In the genomic region with DNA sequence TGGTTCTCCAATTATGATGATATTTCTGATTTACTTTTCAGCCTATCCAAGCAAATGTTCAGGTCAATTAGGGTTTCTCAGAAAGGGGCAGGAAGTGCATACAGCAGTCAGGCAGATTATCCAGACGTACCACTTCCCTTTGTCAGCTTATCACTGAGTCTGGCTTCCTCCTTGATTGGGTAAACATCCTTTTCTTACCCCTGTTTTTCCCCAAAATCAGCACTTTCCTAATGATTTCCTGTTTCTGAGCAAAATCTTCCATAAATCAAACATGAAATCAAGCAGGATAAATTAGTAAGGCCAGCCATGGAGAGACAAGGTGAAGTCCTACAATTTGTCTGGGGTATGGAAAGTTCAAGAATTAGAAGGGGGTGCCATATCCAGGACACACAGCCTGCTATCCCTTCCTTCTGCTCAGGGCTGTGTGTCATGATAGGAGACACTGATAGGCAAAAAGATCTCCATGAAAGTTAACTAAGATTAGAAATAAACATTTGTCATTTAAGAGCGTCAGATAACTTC, we compare ENCODE assay signal across 15 cellular contexts. TPM values are rescaled to one million over a fixed set of nuclear protein-coding genes. Genes with fewer than 3 reads are reported as not detected.
DNase-seq lines count a peak whose midpoint lies in the region; ATAC-seq lines count a peak whose summit lies in the region.
"Had no signal": no experiment of that assay in that cellular context is flagged by ENCODE, and none has a peak within 500 bp of the region (broad histone marks: within the 10 kb centered on the region; RNA-seq: fewer than 3 reads in every experiment).

No MANE protein-coding gene starts in this region.

- peak overlapping the region in 3 of 4 donors; percentile 0 to 69 (median 8) for H3K4me3 Mint-ChIP-seq in CD4-positive, CD25-positive, alpha-beta regulatory T cell
- peak overlapping the region; percentile 56 for H3K4me3 Mint-ChIP-seq in activated T-helper 17 cell treated with anti-CD3 and anti-CD28 coated beads, Interleukin-2, amount 50 U/mL, for 72 hours
- H3K4me3 Mint-ChIP-seq in memory B cell: no peak overlapping the region
- H3K4me3 Mint-ChIP-seq: nephron had no signal

- peaks cover 15% of the 10 kb centered on the region for H3K4me1 ChIP-seq in CD4-positive, CD25-positive, alpha-beta regulatory T cell (ENCODE audit: control insufficient read depth, insufficient read depth, low read length, poor library complexity, severe bottlenecking)

- peaks cover 14 to 24% (median 19%) of the 10 kb centered on the region in 4 donors for H3K4me1 Mint-ChIP-seq in CD4-positive, CD25-positive, alpha-beta regulatory T cell
- peaks cover 21% of the 10 kb centered on the region for H3K4me1 Mint-ChIP-seq in activated T-helper 17 cell treated with anti-CD3 and anti-CD28 coated beads, Interleukin-2, amount 50 U/mL, for 72 hours
- H3K4me1 Mint-ChIP-seq in memory B cell: peaks cover 11% of the 10 kb centered on the region
- H3K4me1 Mint-ChIP-seq: nephron had no signal

- H3K36me3 Mint-ChIP-seq in CD4-positive, CD25-positive, alpha-beta regulatory T cell: no peaks in the 10 kb centered on the region
- H3K36me3 Mint-ChIP-seq in activated T-helper 17 cell treated with anti-CD3 and anti-CD28 coated beads, Interleukin-2, amount 50 U/mL, for 72 hours (ENCODE audit: low read depth): no peaks in the 10 kb centered on the region
- no peaks in the 10 kb centered on the region for H3K36me3 Mint-ChIP-seq in memory B cell

- H3K27me3 Mint-ChIP-seq in CD4-positive, CD25-positive, alpha-beta regulatory T cell: no peaks in the 10 kb centered on the region
- no peaks in the 10 kb centered on the region for H3K27me3 Mint-ChIP-seq in activated T-helper 17 cell treated with anti-CD3 and anti-CD28 coated beads, Interleukin-2, amount 50 U/mL, for 72 hours
- no peaks in the 10 kb centered on the region for H3K27me3 Mint-ChIP-seq in memory B cell

- DNase-seq in CD4-positive, CD25-positive, alpha-beta regulatory T cell: peak in 2 of 3 donors; percentile 18 to 72
- DNase-seq in KBM-7 (peak; percentile 90), memory B cell (ENCODE audit: low spot score in 2 of 2) (no peak), NCI-H526 treated with DMSO at 0.1 percent for 48 hours (lab: John Stamatoyannopoulos, UW) (no peak), occipital lobe (lab: John Stamatoyannopoulos, UW) (no peak)
- DNase-seq: activated CD4-positive, CD25-positive, alpha-beta regulatory T cell treated with anti-CD3 and anti-CD28 coated beads, Interleukin-2, amount 50 U/mL, for 72 hours; amniotic stem cell; DMS153; stimulated activated CD4-positive, alpha-beta T cell treated with anti-CD3 and anti-CD28 coated beads, Interleukin-15, amount 100 ng/mL, for 24 hours had no signal

- no peaks in the 10 kb centered on the region for H3K36me3 ChIP-seq in CD4-positive, CD25-positive, alpha-beta regulatory T cell (ENCODE audit: control insufficient read depth, insufficient read depth, low read length)

- no peaks in the 10 kb centered on the region for H3K9me3 ChIP-seq in CD4-positive, CD25-positive, alpha-beta regulatory T cell (ENCODE audit: control insufficient read depth in 2 of 2, low read length in 2 of 2)

- peak overlapping the region; percentile 52 to 75 (median 55) for H3K27ac Mint-ChIP-seq in CD4-positive, CD25-positive, alpha-beta regulatory T cell
- peak overlapping the region; percentile 85 for H3K27ac Mint-ChIP-seq in activated T-helper 17 cell treated with anti-CD3 and anti-CD28 coated beads, Interleukin-2, amount 50 U/mL, for 72 hours
- H3K27ac Mint-ChIP-seq in memory B cell: peak overlapping the region; percentile 28
- H3K27ac Mint-ChIP-seq: nephron had no signal

- no peaks in the 10 kb centered on the region for H3K27me3 ChIP-seq in CD4-positive, CD25-positive, alpha-beta regulatory T cell (ENCODE audit: control insufficient read depth, insufficient read depth, low read length)

- H3K27ac ChIP-seq in CD4-positive, CD25-positive, alpha-beta regulatory T cell (ENCODE audit: insufficient read depth, low read length, poor library complexity, severe bottlenecking): no peak overlapping the region
- H3K27ac ChIP-seq: KMS-11 had no signal

- peak; percentile 66 to 86 for ATAC-seq in CD4-positive, CD25-positive, alpha-beta regulatory T cell (ENCODE audit: low read depth in 2 of 2)
- no peak for ATAC-seq in activated T-helper 17 cell treated with anti-CD3 and anti-CD28 coated beads, Interleukin-2, amount 50 U/mL, for 72 hours (replicated peaks)
- ATAC-seq in memory B cell (ENCODE audit: low read depth): peak; percentile 38
- no peak for ATAC-seq in GM19452 (IDR thresholded peaks at IDR 0.05; ENCODE audit: unreplicated experiment)
- ATAC-seq in GM18498 (IDR thresholded peaks at IDR 0.05; ENCODE audit: unreplicated experiment): no peak
- ATAC-seq: GM12878 had no signal

- peak overlapping the region; percentile 21 for H3K4me3 ChIP-seq in CD4-positive, CD25-positive, alpha-beta regulatory T cell (ENCODE audit: low read depth, low read length)
- H3K4me3 ChIP-seq: GM12878 had no signal

- H3K9me3 Mint-ChIP-seq in CD4-positive, CD25-positive, alpha-beta regulatory T cell: peaks cover 0 to 1% (median 0%) of the 10 kb centered on the region in 7 donors
- no peaks in the 10 kb centered on the region for H3K9me3 Mint-ChIP-seq in activated T-helper 17 cell treated with anti-CD3 and anti-CD28 coated beads, Interleukin-2, amount 50 U/mL, for 72 hours
- H3K9me3 Mint-ChIP-seq in memory B cell: no peaks in the 10 kb centered on the region

- in situ Hi-C loops in KBM-7 (cut with MboI; ENCODE audit: low pct_unique_long_range_greater_than_20kb, low sequenced_read_pairs): no loop called here

RNA-seq across cellular contexts. Expression of a gene that starts 29.0 kb away (rescaled TPM):
- not detected for total RNA-seq in CD4-positive, CD25-positive, alpha-beta regulatory T cell
- not detected for polyA plus RNA-seq in CD4-positive, CD25-positive, alpha-beta regulatory T cell
- not detected for total RNA-seq in activated T-helper 17 cell treated with anti-CD3 and anti-CD28 coated beads, Interleukin-2, amount 50 U/mL, for 72 hours
- not detected for total RNA-seq in occipital lobe
- total RNA-seq: GM12878 had no signal
- polyA plus RNA-seq: GM12878 had no signal

RNA-seq across cellular contexts. Expression of a gene that starts 58.9 kb away (rescaled TPM):
- total RNA-seq in CD4-positive, CD25-positive, alpha-beta regulatory T cell: 179 TPM
- polyA plus RNA-seq in CD4-positive, CD25-positive, alpha-beta regulatory T cell: 100 to 1,000 TPM; 125 to 184 (median 154) TPM
- total RNA-seq in activated T-helper 17 cell treated with anti-CD3 and anti-CD28 coated beads, Interleukin-2, amount 50 U/mL, for 72 hours: 10 to 100 TPM; 68.0 to 77.4 TPM
- total RNA-seq in occipital lobe: 39.6 TPM

Comparison
In these comparisons a context has a peak if more than half of its experiments do, and no peak if none do; other contexts are left out.
1. ATAC-seq: peak in CD4-positive, CD25-positive, alpha-beta regulatory T cell (2 of 2) and memory B cell (single experiment); none in activated T-helper 17 cell treated with anti-CD3 and anti-CD28 coated beads, Interleukin-2, amount 50 U/mL, for 72 hours (single experiment), GM19452 (single experiment) and GM18498 (single experiment).
2. DNase-seq: peak in CD4-positive, CD25-positive, alpha-beta regulatory T cell (2 of 3) and KBM-7 (single experiment); none in memory B cell (0 of 2), NCI-H526 treated with DMSO at 0.1 percent for 48 hours (single experiment) and occipital lobe (single experiment).
3. H3K27ac Mint-ChIP-seq: peak in every context shown above with its lines; median percentile 85 in activated T-helper 17 cell treated with anti-CD3 and anti-CD28 coated beads, Interleukin-2, amount 50 U/mL, for 72 hours; 55 in CD4-positive, CD25-positive, alpha-beta regulatory T cell; 28 in memory B cell.